Comparison of ENCODE assay signal across 8 cellular contexts in the genomic region with DNA sequence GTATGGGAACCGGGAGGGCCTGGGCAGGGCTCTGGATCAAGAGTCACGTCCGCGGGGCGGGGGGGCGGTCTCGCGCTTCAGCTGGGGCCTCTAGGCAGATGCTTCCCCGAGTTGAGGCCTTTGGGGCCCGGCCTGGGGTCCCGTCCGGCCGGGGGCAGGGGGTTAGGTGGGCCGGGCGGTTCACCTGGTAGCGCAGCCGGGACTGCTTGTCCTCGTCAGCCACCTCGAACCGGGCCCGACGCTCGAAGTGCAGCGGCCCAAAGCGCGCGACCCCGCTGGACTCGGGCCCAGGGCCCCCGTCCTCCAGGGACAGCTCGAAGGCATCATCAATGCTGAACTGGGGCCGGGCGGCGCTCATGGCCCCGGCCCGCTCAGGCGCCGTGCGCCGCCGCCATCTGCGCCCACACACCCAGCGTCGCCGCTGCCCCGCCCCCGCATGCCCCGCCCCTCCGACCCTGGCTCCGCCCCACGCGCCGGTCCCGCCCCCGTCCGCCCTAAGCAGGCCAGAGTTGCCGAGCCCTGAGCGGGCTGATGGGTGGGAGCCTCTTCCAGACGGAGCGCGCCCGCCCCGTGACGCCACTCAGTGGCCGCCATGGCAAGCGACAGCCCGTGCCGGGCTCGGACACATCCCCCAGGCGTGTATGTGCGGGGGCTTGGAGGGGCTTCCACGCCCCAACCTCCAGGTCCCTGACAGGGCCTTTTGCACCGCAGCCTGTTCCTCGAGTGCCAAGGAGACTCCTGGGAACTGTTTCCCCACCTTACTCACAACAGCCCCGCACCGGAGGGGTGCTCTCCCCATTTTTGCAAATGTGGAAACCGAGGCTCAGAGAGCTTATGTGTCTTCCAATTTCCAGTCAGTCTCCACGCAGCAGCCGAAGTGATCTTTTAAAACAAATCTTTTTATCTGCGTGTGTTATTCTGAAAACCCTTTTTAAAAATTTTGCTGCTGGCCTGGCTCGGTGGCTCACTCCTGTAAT. TPM values are rescaled to one million over a fixed set of nuclear protein-coding genes. Genes with fewer than 3 reads are reported as not detected.
A peak's percentile ranks its signal among the peaks of the same experiment; 100 is the strongest.
DNase-seq lines count a peak whose midpoint lies in the region; ATAC-seq and TF ChIP-seq lines count a peak whose summit lies in the region.

A gene with protein sequence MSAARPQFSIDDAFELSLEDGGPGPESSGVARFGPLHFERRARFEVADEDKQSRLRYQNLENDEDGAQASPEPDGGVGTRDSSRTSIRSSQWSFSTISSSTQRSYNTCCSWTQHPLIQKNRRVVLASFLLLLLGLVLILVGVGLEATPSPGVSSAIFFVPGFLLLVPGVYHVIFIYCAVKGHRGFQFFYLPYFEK (minus strand): TSS at position 417 of the 977 bp plus-strand sequence. CDS start 59 bp downstream, at position 358.

- peaks cover 11% of the 10 kb centered on the region for H3K79me2 ChIP-seq in trophoblast cell (ENCODE audit: control insufficient read depth, insufficient read depth, low read length, poor library complexity)

- H3K4ac ChIP-seq in trophoblast cell (ENCODE audit: low read depth, low read length), result peak within 1 kb of the TSS; percentile 38

- H3K23ac ChIP-seq in trophoblast cell (ENCODE audit: low read length), result no peak within 1 kb of the TSS

- ATAC-seq in HG02571 (IDR thresholded peaks at IDR 0.05; ENCODE audit: unreplicated experiment), result peak; percentile 69

- H3K27me3 ChIP-seq in adipocyte (replicated peaks; ENCODE audit: control insufficient read depth, insufficient read depth, low read length), result no peaks in the 10 kb centered on the region
- no peaks in the 10 kb centered on the region for H3K27me3 ChIP-seq in cardiac muscle cell
- no peaks in the 10 kb centered on the region for H3K27me3 ChIP-seq in trophoblast cell (ENCODE audit: insufficient read depth, low read length)
- H3K27me3 ChIP-seq in tibial nerve, result no peaks in the 10 kb centered on the region

- H4K91ac ChIP-seq in trophoblast cell (ENCODE audit: low read depth, low read length), result peak within 1 kb of the TSS; percentile 67

- H2BK120ac ChIP-seq in trophoblast cell (ENCODE audit: insufficient read depth, low read length, poor library complexity), result peak within 1 kb of the TSS; percentile 59

- peak within 1 kb of the TSS; percentile 98 for H4K12ac ChIP-seq in trophoblast cell (ENCODE audit: low read depth, low read length)

- peak within 1 kb of the TSS; percentile 89 for H3K4me3 ChIP-seq in adipocyte (ENCODE audit: low read length)
- H3K4me3 ChIP-seq in cardiac muscle cell, result peak within 1 kb of the TSS; percentile 86
- peak within 1 kb of the TSS; percentile 88 for H3K4me3 ChIP-seq in trophoblast cell (ENCODE audit: low read depth, low read length)
- peak within 1 kb of the TSS; percentile 82 to 98 (median 86) for H3K4me3 ChIP-seq in tibial nerve

- POLR2A ChIA-PET in GM10248 (lab: Yijun Ruan, JAX), result interaction anchor here (0.5 to 1.6 kb wide), 3 partner anchors 10 to 26 kb away, joined by 3 to 4 read pairs (median 3); a partner anchor contains a TSS

- peak; percentile 96 for DNase-seq in GM10248 (ENCODE audit: extremely low spot score)
- DNase-seq in NCI-H1092 treated with DMSO at 0.1 percent for 48 hours (lab: John Stamatoyannopoulos, UW), result peak; percentile 89
- DNase-seq in T follicular helper cell (ENCODE audit: low read depth), result peak; percentile 90
- DNase-seq in adipocyte (ENCODE audit: low read depth), result peak; percentile 98
- DNase-seq in cardiac muscle cell (ENCODE audit: low read depth in 1 of 2, low spot score in 1 of 2), result peak; percentile 95 to 96
- peak; percentile 88 to 94 for DNase-seq in trophoblast cell
- peak; percentile 79 to 84 for DNase-seq in tibial nerve (ENCODE audit: low spot score in 2 of 2)

- H3K4me1 ChIP-seq in adipocyte (ENCODE audit: control insufficient read depth, insufficient read depth, low read length), result peaks cover 10% of the 10 kb centered on the region
- peaks cover 4% of the 10 kb centered on the region for H3K4me1 ChIP-seq in cardiac muscle cell (ENCODE audit: low read depth)
- H3K4me1 ChIP-seq in trophoblast cell (ENCODE audit: control insufficient read depth in 1 of 2, insufficient read depth in 2 of 2, low read length in 2 of 2), result peaks cover 13 to 23% of the 10 kb centered on the region in 2 experiments
- H3K4me1 ChIP-seq in tibial nerve, result peaks cover 1 to 51% (median 26%) of the 10 kb centered on the region in 4 donors

- no peak within 1 kb of the TSS for H2BK12ac ChIP-seq in trophoblast cell (ENCODE audit: low read length)

- H3K14ac ChIP-seq in trophoblast cell (ENCODE audit: low read length), result peak within 1 kb of the TSS; percentile 86

- H3K79me1 ChIP-seq in trophoblast cell (ENCODE audit: low read length), result peaks cover 18% of the 10 kb centered on the region

- peak within 1 kb of the TSS; percentile 95 for H3K18ac ChIP-seq in trophoblast cell (ENCODE audit: low read length)

- H3K9ac ChIP-seq in adipocyte (ENCODE audit: low read length) (peak within 1 kb of the TSS; percentile 90), trophoblast cell (ENCODE audit: low read length) (peak within 1 kb of the TSS; percentile 88)

- peak in 1 of 2 donors; percentile 74 for TF ChIP-seq POLR2A in tibial nerve (IDR thresholded peaks at IDR 0.05)

- CTCF ChIA-PET in GM10248 (lab: Yijun Ruan, JAX), result interaction anchor here (0.6 to 3.6 kb wide), 22 partner anchors 9 to 118 kb away, joined by 3 to 22 read pairs (median 3); a partner anchor contains a TSS

- H3K36me3 ChIP-seq in adipocyte (ENCODE audit: control insufficient read depth, insufficient read depth, low read length, severe bottlenecking), result no peaks in the 10 kb centered on the region
- no peaks in the 10 kb centered on the region for H3K36me3 ChIP-seq in cardiac muscle cell
- no peaks in the 10 kb centered on the region for H3K36me3 ChIP-seq in trophoblast cell (ENCODE audit: control insufficient read depth in 1 of 2, insufficient read depth in 2 of 2, low read length in 2 of 2)
- peaks cover 0 to 13% (median 0%) of the 10 kb centered on the region in 3 donors for H3K36me3 ChIP-seq in tibial nerve

- H2BK5ac ChIP-seq in trophoblast cell (ENCODE audit: low read depth, low read length, poor library complexity), result peak within 1 kb of the TSS; percentile 55

- peak within 1 kb of the TSS; percentile 57 for H2AFZ ChIP-seq in trophoblast cell (ENCODE audit: insufficient read depth, low read length, poor library complexity)

- peak within 1 kb of the TSS; percentile 67 for H2AK5ac ChIP-seq in trophoblast cell (ENCODE audit: low read length)

- no CpG with 5 or more reads among the region's 81 CpGs for WGBS in trophoblast cell (ENCODE audit: extremely low coverage, insufficient coverage, insufficient read length)
- 3 to 6% methylated on average over 16 to 26 of the region's 81 CpGs for WGBS in tibial nerve, 2 donors

- H3K4me2 ChIP-seq in trophoblast cell (ENCODE audit: low read length), result peak within 1 kb of the TSS; percentile 92

- peak within 1 kb of the TSS; percentile 100 for H4K8ac ChIP-seq in trophoblast cell (ENCODE audit: low read depth, low read length)

- no peaks in the 10 kb centered on the region for H3K9me3 ChIP-seq in adipocyte (ENCODE audit: control insufficient read depth, low read length)
- H3K9me3 ChIP-seq in cardiac muscle cell (ENCODE audit: low read depth), result no peaks in the 10 kb centered on the region
- H3K9me3 ChIP-seq in trophoblast cell (ENCODE audit: insufficient read depth, low read depth, low read length), result peaks cover 2% of the 10 kb centered on the region
- H3K9me3 ChIP-seq in tibial nerve, result no peaks in the 10 kb centered on the region

- TF ChIP-seq CTCF in GM10248 (IDR thresholded peaks at IDR 0.05; ENCODE audit: control extremely low read depth, extremely low read depth, low read depth, missing control alignments) (peak; percentile 76), cardiac muscle cell (IDR thresholded peaks at IDR 0.05; ENCODE audit: low read depth, low read length) (peak; percentile 45), tibial nerve (IDR thresholded peaks at IDR 0.05) (peak; percentile 47 to 76 (median 59))

- H3K27ac ChIP-seq in cardiac muscle cell (peak within 1 kb of the TSS; percentile 59), trophoblast cell (ENCODE audit: low read depth, low read length) (peak within 1 kb of the TSS; percentile 36), tibial nerve (peak within 1 kb of the TSS; percentile 82 to 94 (median 92))

- TF ChIP-seq EP300 in tibial nerve (IDR thresholded peaks at IDR 0.05), result peak in 1 of 2 donors; percentile 94

RNA-seq across cellular contexts. Expression of the gene that starts here (rescaled TPM):
- total RNA-seq in cardiac muscle cell (166 and 326 TPM in 2 replicates), tibial nerve (100 to 1,000 TPM in 2 of 4 donors, 10 to 100 TPM in 2; 49.2 to 184 (median 96.6) TPM)
- polyA plus RNA-seq in cardiac muscle cell, result 255 and 272 TPM in 2 replicates
- 41.8 and 42.9 TPM in 2 replicates for polyA plus RNA-seq in trophoblast cell (2013)

Comparison
In these comparisons a context has a peak if more than half of its experiments do, and no peak if none do; other contexts are left out.
1. Peak in every context shown above with its lines: DNase-seq, ATAC-seq, H3K4me3 ChIP-seq and H3K27ac ChIP-seq.
2. H3K27ac ChIP-seq: peak in every context shown above with its lines; median percentile 92 in tibial nerve; 59 in cardiac muscle cell; 36 in trophoblast cell.